Comparison of ENCODE assay signal across 8 cellular contexts in the genomic region with DNA sequence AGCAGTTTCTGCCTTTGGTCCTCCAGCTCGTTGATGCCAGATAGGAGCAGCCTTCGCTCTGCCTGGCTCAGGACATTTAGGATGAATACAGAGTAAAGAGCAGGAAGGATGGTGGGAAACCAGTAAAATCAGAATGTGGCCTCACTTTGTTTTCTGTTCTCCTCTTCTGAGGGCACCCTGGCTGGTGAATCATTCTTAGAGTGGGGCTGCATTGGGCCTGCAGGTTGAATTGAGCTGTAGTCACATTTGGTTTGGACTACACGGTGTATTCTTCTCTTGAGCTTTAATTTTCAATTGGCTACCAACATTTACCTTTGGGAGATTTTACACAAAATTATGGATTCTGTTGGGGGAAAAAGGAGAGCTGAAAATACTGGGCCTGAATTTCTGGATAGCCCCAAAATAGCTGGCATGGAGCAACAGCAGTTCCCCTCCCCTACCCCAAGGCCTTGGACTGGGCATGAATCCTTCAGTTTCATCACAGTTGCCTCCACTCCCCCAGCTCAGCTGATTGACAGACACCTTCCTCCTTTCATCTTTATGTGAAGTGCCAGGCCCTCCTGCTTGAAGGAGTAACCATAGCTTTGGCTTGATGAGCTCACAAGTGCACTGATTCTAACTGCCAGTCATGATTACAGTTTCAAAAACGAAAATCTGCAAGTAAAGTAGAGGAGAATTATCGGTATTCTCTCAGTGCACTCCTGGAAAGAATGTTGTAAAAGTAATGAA.
DNase-seq lines count a peak whose midpoint lies in the region; ATAC-seq lines count a peak whose summit lies in the region.

No MANE protein-coding gene starts in this region.

- H3K27me3 Mint-ChIP-seq in activated naive CD4-positive, alpha-beta T cell treated with anti-CD3 and anti-CD28 coated beads, Interleukin-2, amount 50 U/mL, for 24 hours, result no peaks in the 10 kb centered on the region

- H3K4me1 Mint-ChIP-seq in activated naive CD4-positive, alpha-beta T cell treated with anti-CD3 and anti-CD28 coated beads, Interleukin-2, amount 50 U/mL, for 24 hours, result peaks cover 36% of the 10 kb centered on the region

- peak overlapping the region; percentile 65 for H3K27ac Mint-ChIP-seq in activated naive CD4-positive, alpha-beta T cell treated with anti-CD3 and anti-CD28 coated beads, Interleukin-2, amount 50 U/mL, for 24 hours

- H3K4me3 Mint-ChIP-seq in activated naive CD4-positive, alpha-beta T cell treated with anti-CD3 and anti-CD28 coated beads, Interleukin-2, amount 50 U/mL, for 24 hours, result no peak overlapping the region

- peak; percentile 19 for ATAC-seq in HG03108 (IDR thresholded peaks at IDR 0.05; ENCODE audit: unreplicated experiment)

- H3K9me3 Mint-ChIP-seq in activated naive CD4-positive, alpha-beta T cell treated with anti-CD3 and anti-CD28 coated beads, Interleukin-2, amount 50 U/mL, for 24 hours, result no peaks in the 10 kb centered on the region

- no peak for DNase-seq in activated naive CD4-positive, alpha-beta T cell (lab: John Stamatoyannopoulos, UW)
- DNase-seq in substantia nigra (lab: John Stamatoyannopoulos, UW) (no peak), NCI-H524 treated with DMSO at 0.1 percent for 48 hours (lab: John Stamatoyannopoulos, UW) (no peak), GDM1 (lab: John Stamatoyannopoulos, UW) (no peak)
- no peak for DNase-seq in activated effector memory CD4-positive, alpha-beta T cell treated with Interleukin-2 at 50 U/mL for 16 hours

- peak overlapping the region; percentile 33 for H3K27ac ChIP-seq in angular gyrus (ENCODE audit: low read depth, low read length)
- H3K27ac ChIP-seq in substantia nigra (ENCODE audit: low read depth, low read length, poor library complexity, severe bottlenecking), result peak overlapping the region; percentile 33

- H3K36me3 Mint-ChIP-seq in activated naive CD4-positive, alpha-beta T cell treated with anti-CD3 and anti-CD28 coated beads, Interleukin-2, amount 50 U/mL, for 24 hours, result peaks cover 17% of the 10 kb centered on the region
